Comparison of ENCODE assay signal across 7 cellular contexts in the genomic region with DNA sequence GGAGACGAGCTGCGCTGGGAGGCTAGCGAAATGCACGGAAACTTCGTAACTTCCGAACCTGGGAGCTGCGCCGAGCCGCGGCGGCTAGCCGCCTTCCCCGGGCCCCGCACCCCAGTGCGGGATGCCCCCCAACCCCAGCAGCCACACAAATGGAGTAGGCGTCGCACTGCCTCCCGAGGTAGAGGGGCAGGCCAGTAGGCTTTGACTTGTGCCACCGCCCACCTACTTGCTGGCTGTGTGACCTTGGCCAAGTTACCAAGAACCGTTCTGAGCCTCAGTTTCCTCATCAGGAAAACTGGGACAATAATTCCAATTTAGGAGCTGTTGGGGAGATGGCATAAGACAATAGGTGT. TPM values are rescaled to one million over a fixed set of nuclear protein-coding genes. Genes with fewer than 3 reads are reported as not detected.
DNase-seq lines count a peak whose midpoint lies in the region; ATAC-seq, FAIRE-seq and TF ChIP-seq lines count a peak whose summit lies in the region.

No MANE protein-coding gene starts in this region.

- dilution Hi-C loops in keratinocyte (cut with MboI; ENCODE audit: extremely low pct_ligation_motif_present, low sequenced_read_pairs) = no loop called here

- no peaks in the 10 kb centered on the region for H3K9me3 Mint-ChIP-seq in activated T-helper 17 cell treated with anti-CD3 and anti-CD28 coated beads, Interleukin-2, amount 50 U/mL, for 72 hours

- DNase-seq in HL-60 (ENCODE audit: low read depth in 1 of 2, low spot score in 1 of 2) = no peak
- DNase-seq in keratinocyte (ENCODE audit: low read depth, low spot score) = no peak
- no peak for DNase-seq in stomach
- DNase-seq in activated gamma-delta T cell treated with Interleukin-2 at 50 U/mL for 16 hours = no peak

- intact Hi-C loops in stomach (cut with DNase I; ENCODE audit: low total_unique reads) = no loop called here

- peak overlapping the region; percentile 50 for H3K4me3 Mint-ChIP-seq in activated T-helper 17 cell treated with anti-CD3 and anti-CD28 coated beads, Interleukin-2, amount 50 U/mL, for 72 hours

- no peaks in the 10 kb centered on the region for H4K20me1 ChIP-seq in keratinocyte (ENCODE audit: control insufficient read depth, extremely low read depth, insufficient read depth, low read length)

- H3K27ac ChIP-seq in HL-60 (replicated peaks) (peak overlapping the region; percentile 62), keratinocyte (ENCODE audit: control insufficient read depth, insufficient read depth, low read length) (no peak overlapping the region), stomach (peak overlapping the region; percentile 77 to 88 (median 80))

- H3K4me2 ChIP-seq in keratinocyte (ENCODE audit: control insufficient read depth, extremely low read depth, insufficient read depth, low read depth, low read length) = peak overlapping the region; percentile 84

- no peaks in the 10 kb centered on the region for H3K9me1 ChIP-seq in keratinocyte (ENCODE audit: control insufficient read depth, extremely low read depth, insufficient read depth, low read length)

- H2AFZ ChIP-seq in keratinocyte (ENCODE audit: control insufficient read depth, low read length) = peak overlapping the region; percentile 85

- no peak for TF ChIP-seq POLR2A in stomach (IDR thresholded peaks at IDR 0.05)

- H3K36me3 Mint-ChIP-seq in activated T-helper 17 cell treated with anti-CD3 and anti-CD28 coated beads, Interleukin-2, amount 50 U/mL, for 72 hours (ENCODE audit: low read depth) = no peaks in the 10 kb centered on the region

- no peaks in the 10 kb centered on the region for H3K9me3 ChIP-seq in keratinocyte (ENCODE audit: control insufficient read depth, low read depth, low read length)
- no peaks in the 10 kb centered on the region for H3K9me3 ChIP-seq in stomach

- TF ChIP-seq EP300 in stomach (IDR thresholded peaks at IDR 0.05) = no peak

- H3K4me3 ChIP-seq in HL-60 (replicated peaks; ENCODE audit: insufficient read depth, low read length) (peak overlapping the region; percentile 84), keratinocyte (ENCODE audit: control insufficient read depth in 2 of 3, extremely low read depth in 1 of 3, insufficient read depth in 2 of 3, low read depth in 1 of 3, low read length in 3 of 3) (peak overlapping the region; percentile 44 to 79 (median 69)), stomach (peak overlapping the region; percentile 79 to 90 (median 82))

- peaks cover 5% of the 10 kb centered on the region for H3K4me1 ChIP-seq in keratinocyte (ENCODE audit: control insufficient read depth, extremely low read depth, insufficient read depth, low read length)
- H3K4me1 ChIP-seq in stomach = peaks cover 12 to 30% (median 19%) of the 10 kb centered on the region in 4 donors

- H3K9ac ChIP-seq in keratinocyte (ENCODE audit: control insufficient read depth, extremely low read depth, insufficient read depth, low read length) = no peak overlapping the region

- peaks cover 20% of the 10 kb centered on the region for H3K4me1 Mint-ChIP-seq in activated T-helper 17 cell treated with anti-CD3 and anti-CD28 coated beads, Interleukin-2, amount 50 U/mL, for 72 hours

- H3K36me3 ChIP-seq in keratinocyte (ENCODE audit: control insufficient read depth in 2 of 2, extremely low read depth in 1 of 2, insufficient read depth in 2 of 2, low read length in 2 of 2) (no peaks in the 10 kb centered on the region), stomach (no peaks in the 10 kb centered on the region)

- no peak overlapping the region for H3K27ac Mint-ChIP-seq in activated T-helper 17 cell treated with anti-CD3 and anti-CD28 coated beads, Interleukin-2, amount 50 U/mL, for 72 hours

- H3K27me3 ChIP-seq in HL-60 (ENCODE audit: insufficient read depth, poor library complexity, severe bottlenecking) (no peaks in the 10 kb centered on the region), keratinocyte (ENCODE audit: control insufficient read depth, extremely low read depth, insufficient read depth, low read length) (no peaks in the 10 kb centered on the region), stomach (no peaks in the 10 kb centered on the region)

- FAIRE-seq in keratinocyte (lab: Jason Lieb, UNC) = no peak

- no peak for ATAC-seq in activated T-helper 17 cell treated with anti-CD3 and anti-CD28 coated beads, Interleukin-2, amount 50 U/mL, for 72 hours (replicated peaks)
- ATAC-seq in HG02852 (IDR thresholded peaks at IDR 0.05; ENCODE audit: unreplicated experiment) (no peak), GM18511 (IDR thresholded peaks at IDR 0.05; ENCODE audit: unreplicated experiment) (no peak)

- WGBS in stomach, 5 donors = 0 to 10% (median 1%) methylated on average over 5 to 20 of the region's 20 CpGs

- TF ChIP-seq CTCF in HL-60 (IDR thresholded peaks at IDR 0.05; ENCODE audit: insufficient read depth, low read length) = no peak
- TF ChIP-seq CTCF in keratinocyte (optimal IDR thresholded peaks at IDR 0.05 in 1 of 3, IDR thresholded peaks at IDR 0.05 in 1 of 3, conservative IDR thresholded peaks at IDR 0.05 in 1 of 3; ENCODE audit: extremely low read depth in 1 of 3, insufficient read depth in 2 of 3, low read length in 3 of 3) = no peak
- TF ChIP-seq CTCF in stomach (IDR thresholded peaks at IDR 0.05) = no peak

- no peaks in the 10 kb centered on the region for H3K79me2 ChIP-seq in keratinocyte (ENCODE audit: control insufficient read depth, insufficient read depth, low read length)

- H3K27me3 Mint-ChIP-seq in activated T-helper 17 cell treated with anti-CD3 and anti-CD28 coated beads, Interleukin-2, amount 50 U/mL, for 72 hours = no peaks in the 10 kb centered on the region

RNA-seq across cellular contexts. Expression of gene STRBP, which starts 0.5 kb away (rescaled TPM):
- total RNA-seq in activated T-helper 17 cell treated with anti-CD3 and anti-CD28 coated beads, Interleukin-2, amount 50 U/mL, for 72 hours = 10 to 100 TPM; 30.1 to 42.5 TPM
- polyA plus RNA-seq in keratinocyte (7.4 to 11.3 TPM (median 7.5 TPM) in 3 replicates), stomach (10 to 100 TPM in 1 of 3 donors, 1 to 10 TPM in 2; 8.2 to 17.4 (median 8.8) TPM)
- polyA plus RNA-seq in keratinocyte (2011; ENCODE audit: low read depth) = 36.2 TPM
- polyA plus RNA-seq in keratinocyte (2011; cell fraction: cytosol; rRNA removed) = 7.3 and 12.9 TPM in 2 replicates
- polyA plus RNA-seq in keratinocyte (2011; cell fraction: nucleus; rRNA removed) = 8.1 and 8.5 TPM in 2 replicates
- polyA plus RNA-seq in keratinocyte (2012; ENCODE audit: low replicate concordance) = 9.7 and 14.2 TPM in 2 replicates
- polyA minus RNA-seq in keratinocyte = 5.8 to 7.6 TPM (median 6.9 TPM) in 3 replicates
- polyA minus RNA-seq in keratinocyte (2011; cell fraction: cytosol; rRNA and poly(A)+ RNA removed) = 11.1 TPM
- 4.6 and 5.7 TPM in 2 replicates for polyA minus RNA-seq in keratinocyte (2011; cell fraction: nucleus; rRNA and poly(A)+ RNA removed)
- total RNA-seq in stomach = 10 to 100 TPM in 3 of 5 donors, 1 to 10 TPM in 2; 5.5 to 21.0 (median 11.6) TPM
